1 cellular context compared by ENCODE assay signal in the genomic region with DNA sequence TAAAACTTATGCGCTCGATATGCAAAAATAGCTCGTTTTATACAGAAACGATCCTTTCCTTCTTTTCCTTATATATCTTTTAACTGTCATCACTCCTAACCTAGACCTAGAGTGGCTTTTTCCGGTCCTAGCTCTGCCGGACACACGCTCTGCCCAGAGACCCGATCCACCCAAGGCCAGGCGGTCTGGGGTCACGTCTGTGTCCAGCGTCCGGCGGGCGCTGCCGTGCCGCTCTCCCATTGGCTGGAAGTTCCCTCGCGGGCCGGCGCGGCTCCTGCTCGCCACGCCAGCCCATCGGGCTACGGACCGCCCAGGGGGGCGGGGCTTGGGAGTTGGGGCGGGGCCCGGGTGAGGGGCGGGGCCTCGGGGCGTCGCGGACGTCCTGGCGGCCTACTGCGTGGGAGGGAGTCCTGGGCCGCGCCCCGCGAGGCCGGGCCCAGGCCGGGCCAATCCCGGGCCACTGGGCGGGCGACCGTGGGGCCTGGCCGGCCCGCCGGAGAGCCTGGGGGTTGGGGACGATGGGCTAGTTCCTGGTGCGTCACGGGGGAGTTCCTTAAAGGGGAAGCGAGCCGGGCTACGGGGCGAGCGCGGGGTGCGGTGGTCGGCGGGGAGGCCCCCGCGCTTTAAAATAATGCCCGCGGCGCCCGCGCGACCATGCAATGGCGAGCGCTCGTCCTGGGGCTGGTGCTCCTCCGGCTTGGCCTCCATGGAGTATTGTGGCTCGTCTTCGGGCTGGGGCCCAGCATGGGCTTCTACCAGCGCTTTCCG.
TF ChIP-seq lines count a peak whose summit lies in the region.

Gene EDEM1 (plus strand): TSS at position 556 of the 768 bp plus-strand sequence. CDS start 99 bp downstream, at position 655.

TF ChIP-seq in HEK293, 187 proteins besides CTCF, POLR2A, EP300 and RAD21 (continued from another document):
- TF ChIP-seq PBX3 (CRISPR knock-in tag; IDR thresholded peaks at IDR 0.05) (no peak), SP7 (tag by site-specific recombination; IDR thresholded peaks at IDR 0.05) (peak; percentile 16; the same call in 1 of the 2 replicates), KLF10 (tag by site-specific recombination; IDR thresholded peaks at IDR 0.05) (peak; percentile 95), ZNF2 (tag by site-specific recombination; IDR thresholded peaks at IDR 0.05) (0 out of 2 replicates have a peak, but pooled peaks have one; percentile 24), ZIC2 (tag by site-specific recombination; IDR thresholded peaks at IDR 0.05) (0 out of 2 replicates have a peak, but pooled peaks have one; percentile 14), ZBTB26 (tag by site-specific recombination; optimal IDR thresholded peaks at IDR 0.05) (peak; percentile 69), ZXDB (tag by site-specific recombination; IDR thresholded peaks at IDR 0.05) (peak; percentile 62; the same call in 1 of the 2 replicates), SALL2 (tag by site-specific recombination; IDR thresholded peaks at IDR 0.05; ENCODE audit: borderline replicate concordance) (no peak), ZEB2 (tag by site-specific recombination; IDR thresholded peaks at IDR 0.05) (peak; percentile 24; the same call in 1 of the 2 replicates), PATZ1 (tag by site-specific recombination; IDR thresholded peaks at IDR 0.05) (peak; percentile 77), ZNF350 (tag by site-specific recombination; IDR thresholded peaks at IDR 0.05) (no peak), ZBTB20 (tag by site-specific recombination; IDR thresholded peaks at IDR 0.05) (no peak; the same call in 1 of the 2 replicates), SP3 (tag by site-specific recombination; IDR thresholded peaks at IDR 0.05) (peak; percentile 58), ZNF558 (tag by site-specific recombination; IDR thresholded peaks at IDR 0.05) (no peak), RBAK (tag by site-specific recombination; IDR thresholded peaks at IDR 0.05) (no peak), BCL11A (tag by site-specific recombination; IDR thresholded peaks at IDR 0.05; ENCODE audit: low read depth) (0 out of 2 replicates have a peak, but pooled peaks have one; percentile 20), ZSCAN5A (tag by site-specific recombination; IDR thresholded peaks at IDR 0.05) (no peak), ZNF280C (tag by site-specific recombination; IDR thresholded peaks at IDR 0.05) (no peak), ZFHX2 (tag by site-specific recombination; conservative IDR thresholded peaks at IDR 0.05) (no peak), ZNF629 (tag by site-specific recombination; IDR thresholded peaks at IDR 0.05) (0 out of 2 replicates have a peak, but pooled peaks have one; percentile 35), YY1 (tag by site-specific recombination; IDR thresholded peaks at IDR 0.05) (peak; percentile 46; the same call in 1 of the 2 replicates), ZSCAN30 (tag by site-specific recombination; IDR thresholded peaks at IDR 0.05) (no peak), ZNF239 (tag by site-specific recombination; IDR thresholded peaks at IDR 0.05) (no peak), WT1 (tag by site-specific recombination; IDR thresholded peaks at IDR 0.05) (no peak), FEZF1 (tag by site-specific recombination; IDR thresholded peaks at IDR 0.05) (no peak), ZFP69B (tag by site-specific recombination; IDR thresholded peaks at IDR 0.05) (peak; percentile 93), ZNF24 (tag by site-specific recombination; IDR thresholded peaks at IDR 0.05) (no peak), ZNF830 (tag by site-specific recombination; IDR thresholded peaks at IDR 0.05; ENCODE audit: low read depth) (no peak), HIC1 (tag by site-specific recombination; IDR thresholded peaks at IDR 0.05) (no peak), ZNF175 (tag by site-specific recombination; IDR thresholded peaks at IDR 0.05) (no peak), ZBTB8A (tag by site-specific recombination; IDR thresholded peaks at IDR 0.05) (peak; percentile 82), TCF7L2 (IDR thresholded peaks at IDR 0.05; ENCODE audit: borderline replicate concordance, low read depth, low read length) (no peak), ZNF768 (tag by site-specific recombination; IDR thresholded peaks at IDR 0.05) (no peak), HOXA7 (CRISPR knock-in tag; IDR thresholded peaks at IDR 0.05; ENCODE audit: borderline replicate concordance) (no peak), BCL11B (tag by site-specific recombination; IDR thresholded peaks at IDR 0.05; ENCODE audit: low read depth) (0 out of 2 replicates have a peak, but pooled peaks have one; percentile 69), SP2 (tag by site-specific recombination; IDR thresholded peaks at IDR 0.05) (peak; percentile 71), PRDM1 (tag by site-specific recombination; IDR thresholded peaks at IDR 0.05) (no peak)
- TF ChIP-seq, protein P1, sequence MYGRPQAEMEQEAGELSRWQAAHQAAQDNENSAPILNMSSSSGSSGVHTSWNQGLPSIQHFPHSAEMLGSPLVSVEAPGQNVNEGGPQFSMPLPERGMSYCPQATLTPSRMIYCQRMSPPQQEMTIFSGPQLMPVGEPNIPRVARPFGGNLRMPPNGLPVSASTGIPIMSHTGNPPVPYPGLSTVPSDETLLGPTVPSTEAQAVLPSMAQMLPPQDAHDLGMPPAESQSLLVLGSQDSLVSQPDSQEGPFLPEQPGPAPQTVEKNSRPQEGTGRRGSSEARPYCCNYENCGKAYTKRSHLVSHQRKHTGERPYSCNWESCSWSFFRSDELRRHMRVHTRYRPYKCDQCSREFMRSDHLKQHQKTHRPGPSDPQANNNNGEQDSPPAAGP (tag by site-specific recombination; IDR thresholded peaks at IDR 0.05) = peak; percentile 19; the same call in 1 of the 2 replicates
- TF ChIP-seq, protein P2, sequence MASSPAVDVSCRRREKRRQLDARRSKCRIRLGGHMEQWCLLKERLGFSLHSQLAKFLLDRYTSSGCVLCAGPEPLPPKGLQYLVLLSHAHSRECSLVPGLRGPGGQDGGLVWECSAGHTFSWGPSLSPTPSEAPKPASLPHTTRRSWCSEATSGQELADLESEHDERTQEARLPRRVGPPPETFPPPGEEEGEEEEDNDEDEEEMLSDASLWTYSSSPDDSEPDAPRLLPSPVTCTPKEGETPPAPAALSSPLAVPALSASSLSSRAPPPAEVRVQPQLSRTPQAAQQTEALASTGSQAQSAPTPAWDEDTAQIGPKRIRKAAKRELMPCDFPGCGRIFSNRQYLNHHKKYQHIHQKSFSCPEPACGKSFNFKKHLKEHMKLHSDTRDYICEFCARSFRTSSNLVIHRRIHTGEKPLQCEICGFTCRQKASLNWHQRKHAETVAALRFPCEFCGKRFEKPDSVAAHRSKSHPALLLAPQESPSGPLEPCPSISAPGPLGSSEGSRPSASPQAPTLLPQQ (tag by site-specific recombination; IDR thresholded peaks at IDR 0.05) = peak; percentile 97
- TF ChIP-seq, protein P3, sequence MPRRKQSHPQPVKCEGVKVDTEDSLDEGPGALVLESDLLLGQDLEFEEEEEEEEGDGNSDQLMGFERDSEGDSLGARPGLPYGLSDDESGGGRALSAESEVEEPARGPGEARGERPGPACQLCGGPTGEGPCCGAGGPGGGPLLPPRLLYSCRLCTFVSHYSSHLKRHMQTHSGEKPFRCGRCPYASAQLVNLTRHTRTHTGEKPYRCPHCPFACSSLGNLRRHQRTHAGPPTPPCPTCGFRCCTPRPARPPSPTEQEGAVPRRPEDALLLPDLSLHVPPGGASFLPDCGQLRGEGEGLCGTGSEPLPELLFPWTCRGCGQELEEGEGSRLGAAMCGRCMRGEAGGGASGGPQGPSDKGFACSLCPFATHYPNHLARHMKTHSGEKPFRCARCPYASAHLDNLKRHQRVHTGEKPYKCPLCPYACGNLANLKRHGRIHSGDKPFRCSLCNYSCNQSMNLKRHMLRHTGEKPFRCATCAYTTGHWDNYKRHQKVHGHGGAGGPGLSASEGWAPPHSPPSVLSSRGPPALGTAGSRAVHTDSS (tag by site-specific recombination; IDR thresholded peaks at IDR 0.05) = no peak
TF ChIP-seq in HEK293: peak in this region for 24.
